1 cellular context compared by ENCODE assay signal in genomic region chr15:65806387-65806786, GRCh38.
TF ChIP-seq lines count a peak whose summit lies in the region.

No MANE protein-coding gene starts in this region.

TF ChIP-seq in SK-N-SH, 30 proteins besides CTCF, POLR2A, EP300 and RAD21 (continued from another document):
- TF ChIP-seq REST (IDR thresholded peaks at IDR 0.05; ENCODE audit: low read depth, low read length), result no peak
- no peak for TF ChIP-seq NFIC (IDR thresholded peaks at IDR 0.05; ENCODE audit: borderline replicate concordance)
- TF ChIP-seq TEAD4 (IDR thresholded peaks at IDR 0.05; ENCODE audit: borderline replicate concordance, insufficient read depth), result no peak
- no peak for TF ChIP-seq GABPA (IDR thresholded peaks at IDR 0.05; ENCODE audit: low read depth)
- TF ChIP-seq FOSL2 (IDR thresholded peaks at IDR 0.05; ENCODE audit: borderline replicate concordance, low read depth), result no peak
- TF ChIP-seq RFX5 (IDR thresholded peaks at IDR 0.05; ENCODE audit: low read length), result no peak
- TF ChIP-seq POLR2AphosphoS5 (IDR thresholded peaks at IDR 0.05; ENCODE audit: low read depth, low read length), result no peak
- TF ChIP-seq, protein P1, sequence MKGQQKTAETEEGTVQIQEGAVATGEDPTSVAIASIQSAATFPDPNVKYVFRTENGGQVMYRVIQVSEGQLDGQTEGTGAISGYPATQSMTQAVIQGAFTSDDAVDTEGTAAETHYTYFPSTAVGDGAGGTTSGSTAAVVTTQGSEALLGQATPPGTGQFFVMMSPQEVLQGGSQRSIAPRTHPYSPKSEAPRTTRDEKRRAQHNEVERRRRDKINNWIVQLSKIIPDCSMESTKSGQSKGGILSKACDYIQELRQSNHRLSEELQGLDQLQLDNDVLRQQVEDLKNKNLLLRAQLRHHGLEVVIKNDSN (IDR thresholded peaks at IDR 0.05; ENCODE audit: borderline replicate concordance, low read depth), result no peak
- TF ChIP-seq IRF3 (IDR thresholded peaks at IDR 0.05; ENCODE audit: low read depth, low read length), result no peak
